27 cellular contexts compared by ENCODE assay signal in the genomic region with DNA sequence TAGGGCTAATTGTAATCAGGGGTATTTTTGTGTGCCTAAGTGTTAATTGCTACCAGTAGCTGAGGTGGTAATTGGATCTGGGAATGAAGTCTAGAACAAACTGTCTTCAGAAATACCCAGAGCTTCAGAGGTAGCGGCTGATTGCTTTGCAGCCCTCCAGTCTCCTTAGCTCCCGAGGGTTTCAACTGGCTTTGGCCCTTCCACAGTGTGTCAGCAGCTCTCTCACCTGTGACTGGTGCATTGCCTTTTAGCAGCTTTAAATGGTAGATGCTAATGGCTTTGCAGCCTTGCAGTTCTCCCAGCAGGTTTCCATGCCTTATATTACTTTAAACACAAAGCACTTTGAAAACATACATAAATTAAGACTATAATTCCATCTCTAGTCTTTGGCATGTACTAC.
"Had no signal": no experiment of that assay in that cellular context is flagged by ENCODE, and none has a peak within 500 bp of the region (broad histone marks: within the 10 kb centered on the region; RNA-seq: fewer than 3 reads in every experiment).

No MANE protein-coding gene starts in this region.

- H3K4me3 Mint-ChIP-seq: dendritic cell treated with granulocyte-macrophage colony-stimulating factor and Interleukin-4, amounts not matched to agents 40 ng/mL and 50 ng/mL, for 4 days; naive thymus-derived CD4-positive, alpha-beta T cell; nephron; stimulated activated effector memory CD8-positive, alpha-beta T cell treated with anti-CD3 and anti-CD28 coated beads, Interleukin-12 subunit alpha, Interleukin-12 subunit beta, amount 100 ng/mL, for 72 hours had no signal

- H3K4me1 ChIP-seq: colonic mucosa, esophagus muscularis mucosa, foreskin keratinocyte, gastroesophageal sphincter, heart left ventricle, prostate gland, tibial nerve, upper lobe of left lung had no signal

- H3K9me3 Mint-ChIP-seq: nephron had no signal

- H3K79me2 ChIP-seq: hepatocyte had no signal

- H3K4me2 ChIP-seq: hepatocyte had no signal

- FAIRE-seq: endothelial cell of umbilical vein, keratinocyte, urothelium cell line had no signal

- H3K9me3 ChIP-seq: colonic mucosa, esophagus muscularis mucosa, gastroesophageal sphincter, prostate gland, sigmoid colon, thoracic aorta, tibial nerve, upper lobe of left lung had no signal

- H2AFZ ChIP-seq: hepatocyte had no signal

- H3K4me3 ChIP-seq: colonic mucosa, esophagus muscularis mucosa, gastroesophageal sphincter, heart left ventricle, hepatocyte, prostate gland, sigmoid colon, thoracic aorta, tibial nerve, upper lobe of left lung had no signal

- H3K27me3 ChIP-seq: colonic mucosa, esophagus muscularis mucosa, foreskin keratinocyte, gastroesophageal sphincter, heart left ventricle, hepatocyte, sigmoid colon, tibial nerve, upper lobe of left lung had no signal

- H3K4me1 Mint-ChIP-seq: naive thymus-derived CD4-positive, alpha-beta T cell; nephron; stimulated activated effector memory CD8-positive, alpha-beta T cell treated with anti-CD3 and anti-CD28 coated beads, Interleukin-12 subunit alpha, Interleukin-12 subunit beta, amount 100 ng/mL, for 72 hours had no signal

- H3K27ac ChIP-seq: colonic mucosa, esophagus muscularis mucosa, foreskin keratinocyte, gastroesophageal sphincter, heart left ventricle, hepatocyte, prostate gland, sigmoid colon, thoracic aorta, tibial nerve, upper lobe of left lung had no signal

- DNase-seq: colonic mucosa; effector CD8-positive, alpha-beta T cell; foreskin keratinocyte; heart left ventricle; mesendoderm; midbrain; naive thymus-derived CD4-positive, alpha-beta T cell; nucleus accumbens; right cardiac atrium; sigmoid colon; stimulated activated CD4-positive, alpha-beta T cell treated with anti-CD3 and anti-CD28 coated beads, Interleukin-2, amount 100 ng/mL, for 24 hours; stimulated activated CD4-positive, alpha-beta T cell treated with anti-CD3 and anti-CD28 coated beads, Interleukin-4, amount 100 ng/mL, for 24 hours; stimulated activated naive CD4-positive, alpha-beta T cell treated with Interleukin-2 at 50 U/mL for 16 hours; upper lobe of left lung had no signal

- H3K36me3 Mint-ChIP-seq: naive thymus-derived CD4-positive, alpha-beta T cell; stimulated activated effector memory CD8-positive, alpha-beta T cell treated with anti-CD3 and anti-CD28 coated beads, Interleukin-12 subunit alpha, Interleukin-12 subunit beta, amount 100 ng/mL, for 72 hours had no signal

- ATAC-seq: foreskin keratinocyte; gastroesophageal sphincter; heart left ventricle; left lobe of liver; naive thymus-derived CD4-positive, alpha-beta T cell; right cardiac atrium; stimulated activated effector memory CD8-positive, alpha-beta T cell treated with anti-CD3 and anti-CD28 coated beads, Interleukin-12 subunit alpha, Interleukin-12 subunit beta, amount 100 ng/mL, for 72 hours had no signal

- H3K27me3 Mint-ChIP-seq: dendritic cell treated with granulocyte-macrophage colony-stimulating factor and Interleukin-4, amounts not matched to agents 40 ng/mL and 50 ng/mL, for 4 days; naive thymus-derived CD4-positive, alpha-beta T cell had no signal

- H3K36me3 ChIP-seq: colonic mucosa, esophagus muscularis mucosa, gastroesophageal sphincter, heart left ventricle, prostate gland, sigmoid colon, thoracic aorta, tibial nerve, upper lobe of left lung had no signal

- H3K27ac Mint-ChIP-seq: dendritic cell treated with granulocyte-macrophage colony-stimulating factor and Interleukin-4, amounts not matched to agents 40 ng/mL and 50 ng/mL, for 4 days; naive thymus-derived CD4-positive, alpha-beta T cell; nephron; stimulated activated effector memory CD8-positive, alpha-beta T cell treated with anti-CD3 and anti-CD28 coated beads, Interleukin-12 subunit alpha, Interleukin-12 subunit beta, amount 100 ng/mL, for 72 hours had no signal
